In the genomic region with DNA sequence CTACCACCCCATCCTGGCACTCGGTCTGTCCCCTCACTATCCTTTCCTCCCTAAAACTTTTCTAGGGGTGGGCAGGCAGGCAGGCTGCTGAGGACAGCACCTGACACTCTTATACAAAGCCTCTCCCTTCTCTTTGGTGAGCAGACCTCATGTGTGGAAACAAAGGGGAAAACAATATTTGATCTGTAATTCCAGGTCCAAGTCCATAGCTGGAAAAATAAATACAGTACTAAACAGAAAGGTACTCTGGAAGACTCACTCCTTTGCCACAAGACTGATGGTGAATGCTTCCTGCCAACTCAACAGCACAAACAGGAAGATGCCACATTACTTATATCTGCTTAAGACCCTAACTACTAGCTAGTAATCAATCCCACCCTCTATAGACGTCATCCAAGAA, we compare ENCODE assay signal across 14 cellular contexts. TPM values are rescaled to one million over a fixed set of nuclear protein-coding genes. Genes with fewer than 3 reads are reported as not detected.
DNase-seq lines count a peak whose midpoint lies in the region; ATAC-seq and TF ChIP-seq lines count a peak whose summit lies in the region.
"Had no signal": no experiment of that assay in that cellular context is flagged by ENCODE, and none has a peak within 500 bp of the region (broad histone marks: within the 10 kb centered on the region; RNA-seq: fewer than 3 reads in every experiment).

No MANE protein-coding gene starts in this region.

- H3K27me3 Mint-ChIP-seq in activated naive CD8-positive, alpha-beta T cell, result no peaks in the 10 kb centered on the region
- no peaks in the 10 kb centered on the region for H3K27me3 Mint-ChIP-seq in activated naive CD8-positive, alpha-beta T cell treated with anti-CD3 and anti-CD28 coated beads, Interleukin-2, amount 50 U/mL, for 24 hours
- H3K27me3 Mint-ChIP-seq in activated CD8-positive, alpha-beta T cell treated with anti-CD3 and anti-CD28 coated beads for 36 hours, result no peaks in the 10 kb centered on the region
- no peaks in the 10 kb centered on the region for H3K27me3 Mint-ChIP-seq in memory B cell
- H3K27me3 Mint-ChIP-seq in CD14-positive monocyte (ENCODE audit: low read depth in 3 of 3), result no peaks in the 10 kb centered on the region

- peak overlapping the region; percentile 22 for H3K27ac Mint-ChIP-seq in activated naive CD8-positive, alpha-beta T cell
- no peak overlapping the region for H3K27ac Mint-ChIP-seq in activated naive CD8-positive, alpha-beta T cell treated with anti-CD3 and anti-CD28 coated beads, Interleukin-2, amount 50 U/mL, for 24 hours
- peak overlapping the region; percentile 17 for H3K27ac Mint-ChIP-seq in activated CD8-positive, alpha-beta T cell treated with anti-CD3 and anti-CD28 coated beads for 36 hours
- H3K27ac Mint-ChIP-seq in memory B cell (peak overlapping the region; percentile 31), CD14-positive monocyte (peak overlapping the region in 2 of 7 donors; percentile 31 to 32)
- H3K27ac Mint-ChIP-seq in stimulated activated effector memory CD8-positive, alpha-beta T cell treated with anti-CD3 and anti-CD28 coated beads, Interleukin-12 subunit alpha, Interleukin-12 subunit beta, amount 100 ng/mL, for 72 hours, result peak overlapping the region; percentile 69

- no peak for ATAC-seq in activated naive CD8-positive, alpha-beta T cell treated with anti-CD3 and anti-CD28 coated beads, Interleukin-2, amount 50 U/mL, for 24 hours
- no peak for ATAC-seq in activated CD8-positive, alpha-beta T cell treated with anti-CD3 and anti-CD28 coated beads for 36 hours
- no peak for ATAC-seq in memory B cell (ENCODE audit: low read depth)
- ATAC-seq in stimulated activated effector memory CD8-positive, alpha-beta T cell treated with anti-CD3 and anti-CD28 coated beads, Interleukin-12 subunit alpha, Interleukin-12 subunit beta, amount 100 ng/mL, for 72 hours, result no peak

- no peak for DNase-seq in activated naive CD8-positive, alpha-beta T cell treated with anti-CD3 and anti-CD28 coated beads, Interleukin-2, amount 50 U/mL, for 24 hours
- DNase-seq in activated CD8-positive, alpha-beta T cell treated with anti-CD3 and anti-CD28 coated beads for 36 hours, result no peak
- DNase-seq in memory B cell (ENCODE audit: low spot score in 2 of 2) (no peak), amniotic stem cell (lab: John Stamatoyannopoulos, UW) (no peak), CD14-positive monocyte (ENCODE audit: low spot score) (no peak)
- no peak for DNase-seq in stimulated activated effector memory CD8-positive, alpha-beta T cell treated with anti-CD3 and anti-CD28 coated beads, Interleukin-12 subunit alpha, Interleukin-12 subunit beta, amount 100 ng/mL, for 72 hours (ENCODE audit: low spot score in 2 of 2)
- DNase-seq: Caco-2, EL, H9, MM.1S, NCI-H1092 treated with DMSO at 0.1 percent for 48 hours, NCI-H2081 treated with DMSO at 0.1 percent for 48 hours, NCI-H510A treated with DMSO at 0.1 percent for 48 hours had no signal

- no peaks in the 10 kb centered on the region for H3K9me3 Mint-ChIP-seq in activated naive CD8-positive, alpha-beta T cell (ENCODE audit: low read depth)
- no peaks in the 10 kb centered on the region for H3K9me3 Mint-ChIP-seq in activated naive CD8-positive, alpha-beta T cell treated with anti-CD3 and anti-CD28 coated beads, Interleukin-2, amount 50 U/mL, for 24 hours
- no peaks in the 10 kb centered on the region for H3K9me3 Mint-ChIP-seq in activated CD8-positive, alpha-beta T cell treated with anti-CD3 and anti-CD28 coated beads for 36 hours
- H3K9me3 Mint-ChIP-seq in memory B cell (no peaks in the 10 kb centered on the region), CD14-positive monocyte (no peaks in the 10 kb centered on the region)
- no peaks in the 10 kb centered on the region for H3K9me3 Mint-ChIP-seq in stimulated activated effector memory CD8-positive, alpha-beta T cell treated with anti-CD3 and anti-CD28 coated beads, Interleukin-12 subunit alpha, Interleukin-12 subunit beta, amount 100 ng/mL, for 72 hours
- H3K9me3 Mint-ChIP-seq: H9 had no signal

- intact Hi-C loops in activated CD8-positive, alpha-beta T cell treated with anti-CD3 and anti-CD28 coated beads for 36 hours (cut with micrococcal nuclease), result no loop called here
- intact Hi-C loops in CD14-positive monocyte (cut with micrococcal nuclease), result no loop called here

- CTCF ChIA-PET in activated CD8-positive, alpha-beta T cell treated with anti-CD3 and anti-CD28 coated beads for 36 hours (lab: Charles Lee), result interaction anchor here (1.1 kb wide), 1 partner anchor 101 kb away, joined by 3 read pairs; no protein-coding TSS in a partner anchor

- peaks cover 5% of the 10 kb centered on the region for H3K36me3 Mint-ChIP-seq in activated naive CD8-positive, alpha-beta T cell
- peaks cover 41% of the 10 kb centered on the region for H3K36me3 Mint-ChIP-seq in activated naive CD8-positive, alpha-beta T cell treated with anti-CD3 and anti-CD28 coated beads, Interleukin-2, amount 50 U/mL, for 24 hours (ENCODE audit: low read depth)
- H3K36me3 Mint-ChIP-seq in activated CD8-positive, alpha-beta T cell treated with anti-CD3 and anti-CD28 coated beads for 36 hours (ENCODE audit: low read depth), result peaks cover 46% of the 10 kb centered on the region
- peaks cover 33% of the 10 kb centered on the region for H3K36me3 Mint-ChIP-seq in memory B cell
- peaks cover 100% of the 10 kb centered on the region for H3K36me3 Mint-ChIP-seq in stimulated activated effector memory CD8-positive, alpha-beta T cell treated with anti-CD3 and anti-CD28 coated beads, Interleukin-12 subunit alpha, Interleukin-12 subunit beta, amount 100 ng/mL, for 72 hours
- peaks cover 63 to 86% of the 10 kb centered on the region in 2 donors for H3K36me3 Mint-ChIP-seq in CD14-positive monocyte

- no peaks in the 10 kb centered on the region for H3K4me1 Mint-ChIP-seq in activated naive CD8-positive, alpha-beta T cell (ENCODE audit: low read depth)
- H3K4me1 Mint-ChIP-seq in activated naive CD8-positive, alpha-beta T cell treated with anti-CD3 and anti-CD28 coated beads, Interleukin-2, amount 50 U/mL, for 24 hours, result no peaks in the 10 kb centered on the region
- H3K4me1 Mint-ChIP-seq in activated CD8-positive, alpha-beta T cell treated with anti-CD3 and anti-CD28 coated beads for 36 hours (ENCODE audit: low read depth), result no peaks in the 10 kb centered on the region
- peaks cover 6% of the 10 kb centered on the region for H3K4me1 Mint-ChIP-seq in memory B cell
- no peaks in the 10 kb centered on the region for H3K4me1 Mint-ChIP-seq in stimulated activated effector memory CD8-positive, alpha-beta T cell treated with anti-CD3 and anti-CD28 coated beads, Interleukin-12 subunit alpha, Interleukin-12 subunit beta, amount 100 ng/mL, for 72 hours
- no peaks in the 10 kb centered on the region for H3K4me1 Mint-ChIP-seq in CD14-positive monocyte
- H3K4me1 Mint-ChIP-seq: H9 had no signal

- POLR2A ChIA-PET in activated CD8-positive, alpha-beta T cell treated with anti-CD3 and anti-CD28 coated beads for 36 hours (lab: Charles Lee), result no interaction called here

- TF ChIP-seq CTCF in activated CD8-positive, alpha-beta T cell treated with anti-CD3 and anti-CD28 coated beads for 36 hours (IDR thresholded peaks at IDR 0.05), result no peak
- TF ChIP-seq CTCF in CD14-positive monocyte (IDR thresholded peaks at IDR 0.05), result no peak

- H3K4me3 Mint-ChIP-seq in activated naive CD8-positive, alpha-beta T cell, result no peak overlapping the region
- no peak overlapping the region for H3K4me3 Mint-ChIP-seq in activated naive CD8-positive, alpha-beta T cell treated with anti-CD3 and anti-CD28 coated beads, Interleukin-2, amount 50 U/mL, for 24 hours
- H3K4me3 Mint-ChIP-seq in activated CD8-positive, alpha-beta T cell treated with anti-CD3 and anti-CD28 coated beads for 36 hours, result no peak overlapping the region
- H3K4me3 Mint-ChIP-seq in memory B cell (no peak overlapping the region), CD14-positive monocyte (no peak overlapping the region)
- H3K4me3 Mint-ChIP-seq in stimulated activated effector memory CD8-positive, alpha-beta T cell treated with anti-CD3 and anti-CD28 coated beads, Interleukin-12 subunit alpha, Interleukin-12 subunit beta, amount 100 ng/mL, for 72 hours, result no peak overlapping the region
- H3K4me3 Mint-ChIP-seq: H9 had no signal

RNA-seq across cellular contexts. Expression of gene CSPG5, which starts 44.0 kb away (rescaled TPM):
- total RNA-seq in activated CD8-positive, alpha-beta T cell treated with anti-CD3 and anti-CD28 coated beads for 36 hours, result under 1 TPM; 0.54 to 0.58 TPM
- polyA plus RNA-seq in CD14-positive monocyte, result not detected
